ENCODE assay signal across 24 cellular contexts in the genomic region with DNA sequence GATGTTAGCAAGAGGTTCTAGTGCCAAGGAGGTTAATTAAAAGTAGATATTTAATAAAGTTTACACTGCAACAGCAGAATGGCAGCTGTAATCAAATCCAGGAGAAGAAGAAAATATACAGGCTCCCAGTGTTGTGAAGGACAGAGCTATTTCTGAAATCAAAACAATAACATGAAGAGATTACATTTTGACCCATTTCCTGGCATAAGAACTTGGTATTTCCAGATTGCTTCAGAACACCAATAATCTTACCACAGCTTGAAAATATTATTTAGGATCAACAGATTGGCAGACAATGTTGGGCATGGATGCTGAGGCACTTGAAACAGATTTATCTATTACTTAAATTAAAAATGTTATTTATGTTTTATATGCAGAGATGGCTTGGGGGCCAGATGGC.
"Had no signal": no experiment of that assay in that cellular context is flagged by ENCODE, and none has a peak within 500 bp of the region (broad histone marks: within the 10 kb centered on the region; RNA-seq: fewer than 3 reads in every experiment).

No MANE protein-coding gene starts in this region.

- H3K4me1 Mint-ChIP-seq: activated CD4-positive, alpha-beta T cell treated with anti-CD3 and anti-CD28 coated beads, Interleukin-2, amount 10 ng/mL, durations not matched to agents 24 days and 14 days; memory B cell; naive B cell; neural crest cell; stimulated activated effector memory CD8-positive, alpha-beta T cell treated with anti-CD3 and anti-CD28 coated beads, Interleukin-12 subunit alpha, Interleukin-12 subunit beta, amount 100 ng/mL, for 72 hours had no signal

- H3K4me3 Mint-ChIP-seq: activated CD4-positive, alpha-beta T cell treated with anti-CD3 and anti-CD28 coated beads, Interleukin-2, amount 10 ng/mL, durations not matched to agents 24 days and 14 days; activated CD8-positive, alpha-beta T cell treated with anti-CD3 and anti-CD28 coated beads, Interleukin-2, amount 10 ng/mL, durations not matched to agents 7 days and 5 days; activated T-cell treated with anti-CD3 and anti-CD28 coated beads, Interleukin-2, amount 50 U/mL, for 24 hours; dendritic cell treated with granulocyte-macrophage colony-stimulating factor and Interleukin-4, amounts not matched to agents 40 ng/mL and 50 ng/mL, for 4 days; effector memory CD8-positive, alpha-beta T cell; memory B cell; naive B cell; neural crest cell; stimulated activated effector memory CD8-positive, alpha-beta T cell treated with anti-CD3 and anti-CD28 coated beads, Interleukin-12 subunit alpha, Interleukin-12 subunit beta, amount 100 ng/mL, for 72 hours; type B pancreatic cell had no signal

- DNase-seq: activated CD4-positive, alpha-beta T cell treated with anti-CD3 and anti-CD28 coated beads, Interleukin-2, amount 10 ng/mL, durations not matched to agents 24 days and 14 days; activated CD8-positive, alpha-beta T cell treated with anti-CD3 and anti-CD28 coated beads, Interleukin-2, amount 10 ng/mL, durations not matched to agents 7 days and 5 days; activated naive CD4-positive, alpha-beta T cell treated with Interleukin-2 at 50 U/mL for 16 hours; activated T-cell treated with anti-CD3 and anti-CD28 coated beads, Interleukin-2, amount 50 U/mL, for 24 hours; cerebellar nuclear complex; effector memory CD8-positive, alpha-beta T cell; heart right ventricle; mucosa of descending colon; naive B cell; psoas muscle; right cardiac atrium; stimulated activated CD4-positive, alpha-beta T cell treated with anti-CD3 and anti-CD28 coated beads, Interleukin-4, amount 100 ng/mL, for 1 hour; T-helper 1 cell; T1000; testis had no signal

- H3K9me3 ChIP-seq: ascending aorta, breast epithelium, heart right ventricle, mucosa of descending colon, psoas muscle, testis had no signal

- H3K36me3 ChIP-seq: ascending aorta, breast epithelium, heart right ventricle had no signal

- H3K4me3 ChIP-seq: ascending aorta, breast epithelium, heart right ventricle, mucosa of descending colon, psoas muscle, smooth muscle cell, testis had no signal

- H3K9me3 Mint-ChIP-seq: activated CD4-positive, alpha-beta T cell treated with anti-CD3 and anti-CD28 coated beads, Interleukin-2, amount 10 ng/mL, durations not matched to agents 24 days and 14 days; dendritic cell treated with granulocyte-macrophage colony-stimulating factor and Interleukin-4, amounts not matched to agents 40 ng/mL and 50 ng/mL, for 4 days; neural crest cell; type B pancreatic cell had no signal

- H3K27me3 ChIP-seq: ascending aorta, breast epithelium, heart right ventricle, testis had no signal

- H3K27me3 Mint-ChIP-seq: activated CD4-positive, alpha-beta T cell treated with anti-CD3 and anti-CD28 coated beads, Interleukin-2, amount 10 ng/mL, durations not matched to agents 24 days and 14 days; activated T-cell treated with anti-CD3 and anti-CD28 coated beads, Interleukin-2, amount 50 U/mL, for 24 hours; dendritic cell treated with granulocyte-macrophage colony-stimulating factor and Interleukin-4, amounts not matched to agents 40 ng/mL and 50 ng/mL, for 4 days; effector memory CD8-positive, alpha-beta T cell; memory B cell; naive B cell had no signal

- H3K27ac Mint-ChIP-seq: activated CD4-positive, alpha-beta T cell treated with anti-CD3 and anti-CD28 coated beads, Interleukin-2, amount 10 ng/mL, durations not matched to agents 24 days and 14 days; activated CD8-positive, alpha-beta T cell treated with anti-CD3 and anti-CD28 coated beads, Interleukin-2, amount 10 ng/mL, durations not matched to agents 7 days and 5 days; activated T-cell treated with anti-CD3 and anti-CD28 coated beads, Interleukin-2, amount 50 U/mL, for 24 hours; activated T-helper 2 cell treated with anti-CD3 and anti-CD28 coated beads, Interferon-gamma antibody, Interleukin-2, Interleukin-4, amounts not matched to agents 10 μg/mL and 5 μg/mL and 100 μg/mL, durations not matched to agents 14 hours and 24 hours and 36 hours; dendritic cell treated with granulocyte-macrophage colony-stimulating factor and Interleukin-4, amounts not matched to agents 40 ng/mL and 50 ng/mL, for 4 days; effector memory CD8-positive, alpha-beta T cell; memory B cell; naive B cell; stimulated activated effector memory CD8-positive, alpha-beta T cell treated with anti-CD3 and anti-CD28 coated beads, Interleukin-12 subunit alpha, Interleukin-12 subunit beta, amount 100 ng/mL, for 72 hours; type B pancreatic cell had no signal

- H3K36me3 Mint-ChIP-seq: memory B cell; naive B cell; stimulated activated effector memory CD8-positive, alpha-beta T cell treated with anti-CD3 and anti-CD28 coated beads, Interleukin-12 subunit alpha, Interleukin-12 subunit beta, amount 100 ng/mL, for 72 hours; type B pancreatic cell had no signal
